In the genomic region with DNA sequence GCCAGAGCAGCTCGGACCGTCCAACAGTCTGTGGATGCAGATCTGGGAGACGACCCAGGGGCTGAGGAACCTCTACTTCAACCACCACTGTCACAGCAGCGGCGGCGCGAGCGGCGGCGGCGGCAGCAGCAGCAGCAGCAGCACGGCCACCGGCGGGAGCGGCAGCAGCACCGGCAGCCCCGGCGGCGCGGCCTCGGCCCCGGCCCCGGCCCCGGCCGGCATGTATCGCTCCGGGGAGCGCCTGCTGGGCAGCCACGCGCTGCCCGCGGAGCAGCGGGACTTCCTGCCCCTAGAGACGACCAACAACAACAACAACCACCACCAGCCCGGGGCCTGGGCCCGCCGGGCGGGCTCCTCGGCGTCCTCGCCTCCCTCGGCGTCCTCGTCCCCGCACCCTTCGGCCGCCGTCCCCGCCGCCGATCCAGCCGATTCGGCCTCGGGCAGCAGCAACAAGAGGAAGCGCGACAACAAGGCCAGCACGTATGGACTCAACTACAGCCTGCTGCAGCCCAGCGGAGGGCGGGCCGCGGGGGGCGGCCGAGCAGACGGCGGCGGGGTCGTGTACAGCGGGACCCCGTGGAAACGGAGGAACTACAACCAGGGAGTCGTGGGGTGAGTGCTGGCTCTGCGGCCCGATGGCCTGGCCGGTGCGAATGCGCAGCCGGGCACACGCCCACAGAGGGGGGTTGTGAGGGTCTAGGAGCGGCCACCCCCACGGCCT, we compare ENCODE assay signal across 8 cellular contexts. TPM values are rescaled to one million over a fixed set of nuclear protein-coding genes. Genes with fewer than 3 reads are reported as not detected.
DNase-seq lines count a peak whose midpoint lies in the region; ATAC-seq and TF ChIP-seq lines count a peak whose summit lies in the region.

No MANE protein-coding gene starts in this region.

- H3K9me3 Mint-ChIP-seq in CD8-positive, alpha-beta T cell = no peaks in the 10 kb centered on the region
- H3K9me3 Mint-ChIP-seq in activated CD8-positive, alpha-beta T cell treated with anti-CD3 and anti-CD28 coated beads, Interleukin-2, amount 10 ng/mL, durations not matched to agents 7 days and 5 days (ENCODE audit: insufficient read depth) = no peaks in the 10 kb centered on the region
- H3K9me3 Mint-ChIP-seq in osteocyte (ENCODE audit: unreplicated experiment) = no peaks in the 10 kb centered on the region

- no peak for TF ChIP-seq CTCF in CD8-positive, alpha-beta T cell (IDR thresholded peaks at IDR 0.05)
- TF ChIP-seq CTCF in HL-60 (IDR thresholded peaks at IDR 0.05; ENCODE audit: insufficient read depth, low read length) (no peak), gastroesophageal sphincter (IDR thresholded peaks at IDR 0.05) (no peak), osteocyte (IDR thresholded peaks at IDR 0.05) (no peak)

- 0% methylated on average over 1 of the region's 80 CpGs; no CpG with 5 or more reads in 1 of the 2 donors for WGBS in gastroesophageal sphincter (ENCODE audit: low coverage in 1 of 2), 2 donors

- no peak for TF ChIP-seq POLR2A in gastroesophageal sphincter (IDR thresholded peaks at IDR 0.05)

- peaks cover 48% of the 10 kb centered on the region for H3K4me1 ChIP-seq in CD8-positive, alpha-beta T cell (ENCODE audit: insufficient read depth, low read length)
- peaks cover 3 to 58% (median 5%) of the 10 kb centered on the region in 3 donors for H3K4me1 ChIP-seq in gastroesophageal sphincter

- peaks cover 45% of the 10 kb centered on the region for H3K4me1 Mint-ChIP-seq in CD8-positive, alpha-beta T cell (ENCODE audit: low read depth)
- peaks cover 38% of the 10 kb centered on the region for H3K4me1 Mint-ChIP-seq in activated CD8-positive, alpha-beta T cell treated with anti-CD3 and anti-CD28 coated beads, Interleukin-2, amount 10 ng/mL, durations not matched to agents 7 days and 5 days (ENCODE audit: low read depth)
- H3K4me1 Mint-ChIP-seq in osteocyte (ENCODE audit: unreplicated experiment) = peaks cover 35% of the 10 kb centered on the region

- CTCF ChIA-PET in CD8-positive, alpha-beta T cell (lab: Charles Lee) = interaction anchor here (2.1 kb wide), 1 partner anchor 57 kb away, joined by 9 read pairs; no protein-coding TSS in a partner anchor
- CTCF ChIA-PET in activated CD8-positive, alpha-beta T cell treated with anti-CD3 and anti-CD28 coated beads, Interleukin-2, amount 10 ng/mL, durations not matched to agents 7 days and 5 days (lab: Charles Lee) = no interaction called here

- H3K4me3 Mint-ChIP-seq in CD8-positive, alpha-beta T cell = peak overlapping the region; percentile 93
- peak overlapping the region; percentile 75 for H3K4me3 Mint-ChIP-seq in activated CD8-positive, alpha-beta T cell treated with anti-CD3 and anti-CD28 coated beads, Interleukin-2, amount 10 ng/mL, durations not matched to agents 7 days and 5 days
- peak overlapping the region; percentile 77 for H3K4me3 Mint-ChIP-seq in osteocyte (ENCODE audit: unreplicated experiment)

- no peaks in the 10 kb centered on the region for H3K27me3 Mint-ChIP-seq in CD8-positive, alpha-beta T cell (ENCODE audit: low read depth)
- H3K27me3 Mint-ChIP-seq in activated CD8-positive, alpha-beta T cell treated with anti-CD3 and anti-CD28 coated beads, Interleukin-2, amount 10 ng/mL, durations not matched to agents 7 days and 5 days (ENCODE audit: low read depth) = no peaks in the 10 kb centered on the region
- H3K27me3 Mint-ChIP-seq in osteocyte (ENCODE audit: unreplicated experiment) = no peaks in the 10 kb centered on the region

- POLR2A ChIA-PET in CD8-positive, alpha-beta T cell (lab: Charles Lee) = interaction anchor here (1.2 to 2.3 kb wide), 3 partner anchors 9 to 88 kb away, joined by 5 to 7 read pairs (median 6); partner anchors contain the start of gene HEATR3
- POLR2A ChIA-PET in activated CD8-positive, alpha-beta T cell treated with anti-CD3 and anti-CD28 coated beads, Interleukin-2, amount 10 ng/mL, durations not matched to agents 7 days and 5 days (lab: Charles Lee) = no interaction called here

- no peak for ATAC-seq in CD8-positive, alpha-beta T cell
- ATAC-seq in GM19467 (IDR thresholded peaks at IDR 0.05; ENCODE audit: unreplicated experiment) = peak; percentile 21
- ATAC-seq in activated CD8-positive, alpha-beta T cell treated with anti-CD3 and anti-CD28 coated beads, Interleukin-2, amount 10 ng/mL, durations not matched to agents 7 days and 5 days = peak; percentile 24
- no peak for ATAC-seq in gastroesophageal sphincter
- no peak for ATAC-seq in HG02571 (IDR thresholded peaks at IDR 0.05; ENCODE audit: unreplicated experiment)

- intact Hi-C loops in CD8-positive, alpha-beta T cell (cut with DNase I, micrococcal nuclease) = loop anchor here (1.0 to 10.0 kb wide), 10 partner anchors 43 to 1539 kb away; partner anchors contain the start of genes ADCY7 (in 2 of the 2), BRD7 (in 1 of the 2), CNEP1R1 (in 1 of the 2) and N4BP1 (in 1 of the 2)

- TF ChIP-seq EP300 in gastroesophageal sphincter (IDR thresholded peaks at IDR 0.05) = no peak

- DNase-seq in CD8-positive, alpha-beta T cell = peak in 3 of 7 experiments; percentile 14 to 52 (median 21)
- DNase-seq in HL-60 (ENCODE audit: low read depth in 1 of 2, low spot score in 1 of 2) (peak in 1 of 2 experiments; percentile 40), osteocyte (ENCODE audit: extremely low spot score, unreplicated experiment) (no peak), dedifferentiated amniotic fluid mesenchymal stem cell (ENCODE audit: extremely low spot score) (no peak)
- DNase-seq in activated CD8-positive, alpha-beta T cell treated with anti-CD3 and anti-CD28 coated beads, Interleukin-2, amount 10 ng/mL, durations not matched to agents 7 days and 5 days = peak; percentile 50

- H3K27ac Mint-ChIP-seq in CD8-positive, alpha-beta T cell = no peak overlapping the region
- H3K27ac Mint-ChIP-seq in activated CD8-positive, alpha-beta T cell treated with anti-CD3 and anti-CD28 coated beads, Interleukin-2, amount 10 ng/mL, durations not matched to agents 7 days and 5 days = peak overlapping the region; percentile 68
- H3K27ac Mint-ChIP-seq in osteocyte (ENCODE audit: unreplicated experiment) = peak overlapping the region; percentile 48

- peak overlapping the region; percentile 23 for H3K27ac ChIP-seq in CD8-positive, alpha-beta T cell (ENCODE audit: low read depth, low read length)
- peak overlapping the region; percentile 59 for H3K27ac ChIP-seq in HL-60 (replicated peaks)
- peak overlapping the region; percentile 49 to 98 (median 96) for H3K27ac ChIP-seq in gastroesophageal sphincter

- H3K27me3 ChIP-seq in CD8-positive, alpha-beta T cell (ENCODE audit: insufficient read depth, low read length) = no peaks in the 10 kb centered on the region
- H3K27me3 ChIP-seq in HL-60 (ENCODE audit: insufficient read depth, poor library complexity, severe bottlenecking) (no peaks in the 10 kb centered on the region), gastroesophageal sphincter (no peaks in the 10 kb centered on the region)

- no peaks in the 10 kb centered on the region for H3K9me3 ChIP-seq in CD8-positive, alpha-beta T cell (ENCODE audit: low read length)
- H3K9me3 ChIP-seq in gastroesophageal sphincter = no peaks in the 10 kb centered on the region

- no peaks in the 10 kb centered on the region for H3K36me3 ChIP-seq in CD8-positive, alpha-beta T cell (ENCODE audit: insufficient read depth, low read length)
- H3K36me3 ChIP-seq in gastroesophageal sphincter = no peaks in the 10 kb centered on the region

- peak overlapping the region; percentile 64 for H3K4me3 ChIP-seq in CD8-positive, alpha-beta T cell (ENCODE audit: low read depth, low read length)
- H3K4me3 ChIP-seq in HL-60 (replicated peaks; ENCODE audit: insufficient read depth, low read length) = peak overlapping the region; percentile 87
- H3K4me3 ChIP-seq in gastroesophageal sphincter = peak overlapping the region; percentile 85 to 93

- H3K36me3 Mint-ChIP-seq in CD8-positive, alpha-beta T cell = peaks cover 15% of the 10 kb centered on the region
- peaks cover 21% of the 10 kb centered on the region for H3K36me3 Mint-ChIP-seq in activated CD8-positive, alpha-beta T cell treated with anti-CD3 and anti-CD28 coated beads, Interleukin-2, amount 10 ng/mL, durations not matched to agents 7 days and 5 days (ENCODE audit: low read depth)
- H3K36me3 Mint-ChIP-seq in osteocyte (ENCODE audit: unreplicated experiment) = no peaks in the 10 kb centered on the region

RNA-seq across cellular contexts. Expression of gene TENT4B, which starts 0.7 kb away (rescaled TPM):
- total RNA-seq in CD8-positive, alpha-beta T cell = 10 to 100 TPM; 60.2 to 62.1 TPM
- 10 to 100 TPM; 17.3 to 18.0 TPM for total RNA-seq in activated CD8-positive, alpha-beta T cell treated with anti-CD3 and anti-CD28 coated beads, Interleukin-2, amount 10 ng/mL, durations not matched to agents 7 days and 5 days
- total RNA-seq in gastroesophageal sphincter (10 to 100 TPM; 13.9 to 25.7 (median 20.9) TPM), osteocyte (9.6 and 11.1 TPM in 2 replicates)

Comparison
In these comparisons a context has a peak if more than half of its experiments do, and no peak if none do; other contexts are left out.
1. ATAC-seq: peak in GM19467 (single experiment) and activated CD8-positive, alpha-beta T cell treated with anti-CD3 and anti-CD28 coated beads, Interleukin-2, amount 10 ng/mL, durations not matched to agents 7 days and 5 days (single experiment); none in CD8-positive, alpha-beta T cell (single experiment), gastroesophageal sphincter (single experiment) and HG02571 (single experiment).
2. H3K27ac ChIP-seq: peak in every context shown above with its lines; median percentile 96 in gastroesophageal sphincter; 59 in HL-60; 23 in CD8-positive, alpha-beta T cell.
3. Peak in every context shown above with its lines, with median percentiles within 50 percentile points of each other: H3K4me3 ChIP-seq and H3K4me3 Mint-ChIP-seq.